In the genomic region with DNA sequence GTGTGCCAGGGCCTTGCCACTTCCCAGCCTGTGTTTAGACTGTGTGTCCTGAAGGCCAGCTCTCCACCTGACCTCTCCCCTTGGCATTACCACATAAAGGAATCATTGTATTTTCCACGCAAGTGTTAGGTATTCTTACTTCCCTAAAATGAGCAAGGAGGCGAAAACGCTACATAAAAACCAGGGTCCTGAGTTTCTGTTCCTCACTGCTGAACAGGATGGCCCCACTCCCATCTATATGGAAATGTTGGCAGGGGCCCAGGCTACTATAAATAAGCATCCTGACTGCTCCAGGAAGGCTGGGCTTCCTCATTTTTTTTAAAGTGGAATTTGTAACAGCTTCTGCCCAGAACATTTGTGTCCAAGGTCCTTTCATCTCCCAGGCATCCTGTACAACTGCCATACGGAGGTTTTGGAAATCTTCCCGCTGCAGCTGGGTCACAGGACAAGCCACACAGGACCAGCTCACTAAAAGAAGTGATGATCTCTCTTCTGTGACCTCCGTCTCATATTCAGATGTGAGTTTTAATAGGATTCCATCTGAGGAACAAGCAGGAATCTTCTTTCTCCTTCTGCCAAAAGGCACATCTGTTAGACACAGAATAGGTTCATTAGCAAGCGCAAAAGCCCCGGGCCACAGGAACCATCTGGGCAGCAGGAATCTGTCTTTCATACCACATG, we compare ENCODE assay signal across 14 cellular contexts. TPM values are rescaled to one million over a fixed set of nuclear protein-coding genes. Genes with fewer than 3 reads are reported as not detected.
DNase-seq lines count a peak whose midpoint lies in the region; ATAC-seq, FAIRE-seq and TF ChIP-seq lines count a peak whose summit lies in the region.
"Had no signal": no experiment of that assay in that cellular context is flagged by ENCODE, and none has a peak within 500 bp of the region (broad histone marks: within the 10 kb centered on the region; RNA-seq: fewer than 3 reads in every experiment).

No MANE protein-coding gene starts in this region.

- H3K27me3 ChIP-seq in endothelial cell of umbilical vein (ENCODE audit: control insufficient read depth in 2 of 2, insufficient read depth in 2 of 2, low read length in 2 of 2) = no peaks in the 10 kb centered on the region
- no peaks in the 10 kb centered on the region for H3K27me3 ChIP-seq in vagina
- no peaks in the 10 kb centered on the region for H3K27me3 ChIP-seq in CD4-positive, alpha-beta T cell (ENCODE audit: control insufficient read depth, insufficient read depth, low read length)
- H3K27me3 ChIP-seq: SJSA1 had no signal

- no TSS peak for BruUV-seq in endothelial cell of umbilical vein (replicated peaks; lab: Mats Ljungman, UMichigan)

- 90 to 92% methylated on average over 6 to 7 of the region's 8 CpGs for WGBS in mesodermal cell (ENCODE audit: insufficient coverage in 2 of 2), 2 experiments

- POLR2A ChIA-PET in endothelial cell of umbilical vein (lab: Charles Lee) = no interaction called here
- POLR2A ChIA-PET in CD4-positive, alpha-beta T cell (lab: Charles Lee) = no interaction called here
- POLR2A ChIA-PET in HEK293T (lab: Yijun Ruan, JAX) = no interaction called here

- dilution Hi-C loops in endothelial cell of umbilical vein (cut with MboI; ENCODE audit: extremely low pct_ligation_motif_present, low sequenced_read_pairs) = no loop called here

- H3K4me3 ChIP-seq in endothelial cell of umbilical vein (replicated peaks in 1 of 3; ENCODE audit: insufficient read depth in 1 of 3, low read depth in 1 of 3, low read length in 3 of 3) (no peak overlapping the region), mesodermal cell (ENCODE audit: extremely low read depth, insufficient read depth, low read length, poor library complexity, severe bottlenecking) (no peak overlapping the region), vagina (no peak overlapping the region)
- H3K4me3 ChIP-seq: A549, SJSA1 had no signal

- TF ChIP-seq CTCF in endothelial cell of umbilical vein (IDR thresholded peaks at IDR 0.05; ENCODE audit: extremely low read depth in 1 of 2, insufficient read depth in 1 of 2, low read depth in 1 of 2, low read length in 2 of 2) = no peak
- TF ChIP-seq CTCF in vagina (IDR thresholded peaks at IDR 0.05) = no peak
- TF ChIP-seq CTCF in CD4-positive, alpha-beta T cell (IDR thresholded peaks at IDR 0.05) = no peak

- peak; percentile 78 for FAIRE-seq in endothelial cell of umbilical vein (lab: Jason Lieb, UNC)
- FAIRE-seq: A549, bronchial epithelial cell, small intestine had no signal

- no peaks in the 10 kb centered on the region for H3K36me3 ChIP-seq in endothelial cell of umbilical vein (ENCODE audit: control insufficient read depth in 2 of 2, extremely low read depth in 1 of 2, insufficient read depth in 2 of 2, low read length in 2 of 2)
- peaks cover 25% of the 10 kb centered on the region for H3K36me3 ChIP-seq in mesodermal cell (ENCODE audit: control insufficient read depth, insufficient read depth, low read length)
- H3K36me3 ChIP-seq in vagina = peaks cover 0 to 8% of the 10 kb centered on the region in 2 donors

- H3K4me1 ChIP-seq in endothelial cell of umbilical vein (ENCODE audit: control insufficient read depth, extremely low read depth, insufficient read depth, low read length) (peaks cover 26% of the 10 kb centered on the region), mesodermal cell (ENCODE audit: control insufficient read depth, insufficient read depth, low read length, poor library complexity, severe bottlenecking) (peaks cover 13% of the 10 kb centered on the region), vagina (peaks cover 6% of the 10 kb centered on the region)
- H3K4me1 ChIP-seq: A549, SJSA1 had no signal

- H3K79me2 ChIP-seq in endothelial cell of umbilical vein (ENCODE audit: control insufficient read depth, insufficient read depth, low read length) = no peaks in the 10 kb centered on the region

- TF ChIP-seq POLR2A in endothelial cell of umbilical vein (IDR thresholded peaks at IDR 0.05; ENCODE audit: low read depth, low read length) (no peak), vagina (IDR thresholded peaks at IDR 0.05) (no peak)

- H3K36me3 Mint-ChIP-seq in CD4-positive, alpha-beta T cell (ENCODE audit: low read depth) = peaks cover 53% of the 10 kb centered on the region

- H3K9me3 Mint-ChIP-seq in CD4-positive, alpha-beta T cell = no peaks in the 10 kb centered on the region

- CTCF ChIA-PET in endothelial cell of umbilical vein (lab: Charles Lee) (interaction anchor here (0.6 to 1.8 kb wide), 12 partner anchors 9 to 226 kb away, joined by 3 to 9 read pairs (median 3); no protein-coding TSS in a partner anchor), HEK293T (lab: Yijun Ruan, JAX) (interaction anchor here (1.4 kb wide), 1 partner anchor 8 kb away, joined by 6 read pairs; no protein-coding TSS in a partner anchor)
- CTCF ChIA-PET in CD4-positive, alpha-beta T cell (lab: Charles Lee) = no interaction called here

- no peak for ATAC-seq in CD4-positive, alpha-beta T cell (ENCODE audit: poor library complexity)
- ATAC-seq: A549 had no signal

- no peaks in the 10 kb centered on the region for H3K9me1 ChIP-seq in endothelial cell of umbilical vein (replicated peaks; ENCODE audit: control insufficient read depth, extremely low read depth, insufficient read depth, low read length)

- no peak overlapping the region for H3K9ac ChIP-seq in endothelial cell of umbilical vein (replicated peaks; ENCODE audit: extremely low read depth, insufficient read depth, low read length)

- no peak overlapping the region for H3K4me2 ChIP-seq in endothelial cell of umbilical vein (ENCODE audit: insufficient read depth, low read length)
- H3K4me2 ChIP-seq: A549 had no signal

- no peaks in the 10 kb centered on the region for H3K9me3 ChIP-seq in endothelial cell of umbilical vein (replicated peaks; ENCODE audit: control insufficient read depth, insufficient read depth, low read length)
- no peaks in the 10 kb centered on the region for H3K9me3 ChIP-seq in mesodermal cell (ENCODE audit: control insufficient read depth, low read length)
- no peaks in the 10 kb centered on the region for H3K9me3 ChIP-seq in vagina
- no peaks in the 10 kb centered on the region for H3K9me3 ChIP-seq in CD4-positive, alpha-beta T cell (ENCODE audit: control insufficient read depth, low read length)
- H3K9me3 ChIP-seq: A549, SJSA1 had no signal

- H2AFZ ChIP-seq in endothelial cell of umbilical vein (ENCODE audit: low read depth, low read length) = no peak overlapping the region

- intact Hi-C loops in endothelial cell of umbilical vein (cut with micrococcal nuclease) (no loop called here), vagina (cut with DNase I) (no loop called here)
- intact Hi-C loops in CD4-positive, alpha-beta T cell (cut with DNase I, micrococcal nuclease) = no loop called here

- no peaks in the 10 kb centered on the region for H3K4me1 Mint-ChIP-seq in CD4-positive, alpha-beta T cell (ENCODE audit: low read depth)

- no peak overlapping the region for H3K27ac Mint-ChIP-seq in CD4-positive, alpha-beta T cell

- peak overlapping the region; percentile 32 for H3K27ac ChIP-seq in endothelial cell of umbilical vein (ENCODE audit: insufficient read depth, low read depth, low read length)
- H3K27ac ChIP-seq in mesodermal cell (ENCODE audit: low read depth, low read length, severe bottlenecking) = peak overlapping the region; percentile 7
- peak overlapping the region; percentile 34 for H3K27ac ChIP-seq in vagina
- H3K27ac ChIP-seq in CD4-positive, alpha-beta T cell (ENCODE audit: low read depth, low read length) = no peak overlapping the region
- H3K27ac ChIP-seq: A549, SJSA1 had no signal

- H3K27me3 Mint-ChIP-seq in CD4-positive, alpha-beta T cell = no peaks in the 10 kb centered on the region

- no peaks in the 10 kb centered on the region for H4K20me1 ChIP-seq in endothelial cell of umbilical vein (replicated peaks; ENCODE audit: control insufficient read depth, extremely low read depth, insufficient read depth, low read length)

- DNase-seq in SKM-1 treated with dmso at 0.1 percent for 144 hours (lab: John Stamatoyannopoulos, UW; ENCODE audit: unreplicated experiment) = peak; percentile 55
- DNase-seq in SKM-1 (lab: John Stamatoyannopoulos, UW; ENCODE audit: unreplicated experiment) = no peak
- DNase-seq in endothelial cell of umbilical vein (ENCODE audit: low read depth, low spot score) = peak; percentile 72
- DNase-seq in vagina (ENCODE audit: extremely low spot score in 2 of 2) = no peak
- DNase-seq in NCI-H2081 (lab: John Stamatoyannopoulos, UW) = no peak
- DNase-seq in CD4-positive, alpha-beta T cell = no peak
- DNase-seq in HEK293T (ENCODE audit: extremely low spot score) = no peak
- DNase-seq: activated CD8-positive, alpha-beta memory T cell treated with anti-CD3 and anti-CD28 coated beads for 24 hours; NCI-H1105; small intestine had no signal

- no peak overlapping the region for H3K4me3 Mint-ChIP-seq in CD4-positive, alpha-beta T cell

TF ChIP-seq in endothelial cell of umbilical vein, 7 proteins besides CTCF, POLR2A, EP300 and RAD21 (continues in another document):
- no peak for TF ChIP-seq EZH2 (IDR thresholded peaks at IDR 0.05; ENCODE audit: borderline replicate concordance, low read depth, low read length, severe bottlenecking)
- no peak for TF ChIP-seq GATA2 (IDR thresholded peaks at IDR 0.05; ENCODE audit: insufficient read depth, insufficient read length, low read depth, low read length)
- TF ChIP-seq, protein P1, sequence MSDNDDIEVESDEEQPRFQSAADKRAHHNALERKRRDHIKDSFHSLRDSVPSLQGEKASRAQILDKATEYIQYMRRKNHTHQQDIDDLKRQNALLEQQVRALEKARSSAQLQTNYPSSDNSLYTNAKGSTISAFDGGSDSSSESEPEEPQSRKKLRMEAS (IDR thresholded peaks at IDR 0.05; ENCODE audit: insufficient read depth, insufficient read length) = no peak

TF ChIP-seq in HEK293T, 16 proteins besides CTCF, POLR2A, EP300 and RAD21 (continues in another document):
- no peak for TF ChIP-seq TARDBP (IDR thresholded peaks at IDR 0.05)
- no peak for TF ChIP-seq SP1 (IDR thresholded peaks at IDR 0.05)
- TF ChIP-seq FOXA1 (IDR thresholded peaks at IDR 0.05) = no peak

RNA-seq across cellular contexts. Expression of a gene that starts 56.5 kb away (rescaled TPM):
- total RNA-seq in endothelial cell of umbilical vein = 33.3 and 39.5 TPM in 2 replicates
- 11.9 and 12.6 TPM in 2 replicates for polyA plus RNA-seq in endothelial cell of umbilical vein
- 8.9 and 9.8 TPM in 2 replicates for polyA plus RNA-seq in endothelial cell of umbilical vein (2011; cell fraction: cytosol; rRNA removed)
- 35.5 and 37.7 TPM in 2 replicates for polyA plus RNA-seq in endothelial cell of umbilical vein (2011; cell fraction: nucleus; rRNA removed)
- 15.2 and 19.2 TPM in 2 replicates for polyA plus RNA-seq in endothelial cell of umbilical vein (2012)
- polyA minus RNA-seq in endothelial cell of umbilical vein = 46.6 and 57.5 TPM in 2 replicates
- polyA minus RNA-seq in endothelial cell of umbilical vein (2011; cell fraction: cytosol; rRNA and poly(A)+ RNA removed) = 14.3 TPM
- 35.4 and 38.2 TPM in 2 replicates for polyA minus RNA-seq in endothelial cell of umbilical vein (2011; cell fraction: nucleus; rRNA and poly(A)+ RNA removed)
- polyA plus RNA-seq in mesodermal cell (2013, experiment 1 of 2) = 14.0 TPM
- 8.5 TPM for polyA plus RNA-seq in mesodermal cell (2013, experiment 2 of 2)
- 16.2 TPM for total RNA-seq in vagina
- 10 to 100 TPM; 13.6 to 14.8 TPM for total RNA-seq in CD4-positive, alpha-beta T cell

Comparison
In these comparisons a context has a peak if more than half of its experiments do, and no peak if none do; other contexts are left out.
1. DNase-seq: peak in SKM-1 treated with dmso at 0.1 percent for 144 hours (single experiment) and endothelial cell of umbilical vein (single experiment); none in SKM-1 (single experiment), vagina (0 of 2), NCI-H2081 (0 of 2), CD4-positive, alpha-beta T cell (0 of 10) and HEK293T (single experiment).